1 cellular context compared by ENCODE assay signal in genomic region chr6:6987749-6988148, GRCh38.
TF ChIP-seq lines count a peak whose summit lies in the region.

No MANE protein-coding gene starts in this region.

TF ChIP-seq in H1, 55 proteins besides CTCF, POLR2A, EP300 and RAD21:
- TF ChIP-seq BRCA1 (IDR thresholded peaks at IDR 0.05; ENCODE audit: low read depth, low read length) (no peak), JUND (IDR thresholded peaks at IDR 0.05; ENCODE audit: low read length) (no peak), RNF2 (IDR thresholded peaks at IDR 0.05; ENCODE audit: borderline replicate concordance, low read depth, low read length, missing control alignments, poor library complexity, severe bottlenecking) (no peak), CHD1 (IDR thresholded peaks at IDR 0.05; ENCODE audit: low read depth, low read length) (no peak), GABPA (IDR thresholded peaks at IDR 0.05; ENCODE audit: borderline replicate concordance, insufficient read depth, low read length) (no peak), NANOG (IDR thresholded peaks at IDR 0.05; ENCODE audit: insufficient read depth, low read depth, low read length, poor library complexity, severe bottlenecking) (no peak), SP4 (IDR thresholded peaks at IDR 0.05; ENCODE audit: low read length) (no peak), TAF7 (optimal IDR thresholded peaks at IDR 0.05; ENCODE audit: borderline replicate concordance, low read depth, low read length) (no peak), POLR2AphosphoS5 (IDR thresholded peaks at IDR 0.05; ENCODE audit: low read depth, low read length) (no peak), BACH1 (IDR thresholded peaks at IDR 0.05; ENCODE audit: low read length) (no peak), CTBP2 (IDR thresholded peaks at IDR 0.05; ENCODE audit: borderline replicate concordance, insufficient read depth, insufficient read length, low read length) (no peak), SP2 (IDR thresholded peaks at IDR 0.05; ENCODE audit: low read length) (no peak), CHD7 (IDR thresholded peaks at IDR 0.05; ENCODE audit: insufficient replicate concordance, low read length) (no peak), YY1 (IDR thresholded peaks at IDR 0.05; ENCODE audit: low read depth, low read length) (no peak), E2F6 (IDR thresholded peaks at IDR 0.05) (no peak)
